Comparison of ENCODE assay signal across 8 cellular contexts in genomic region chr13:46211116-46211515, GRCh38. TPM values are rescaled to one million over a fixed set of nuclear protein-coding genes. Genes with fewer than 3 reads are reported as not detected.
DNase-seq lines count a peak whose midpoint lies in the region; ATAC-seq and TF ChIP-seq lines count a peak whose summit lies in the region.

No MANE protein-coding gene starts in this region.

- no peak for TF ChIP-seq CTCF in LNCaP clone FGC (IDR thresholded peaks at IDR 0.05; ENCODE audit: control insufficient read depth, extremely low read depth, insufficient read depth)
- no peak for TF ChIP-seq CTCF in ovary (IDR thresholded peaks at IDR 0.05)

- DNase-seq in AML-193 (lab: John Stamatoyannopoulos, UW) (peak; percentile 53 to 69), LNCaP clone FGC (ENCODE audit: low read depth) (peak; percentile 13), ovary (no peak), islet precursor cell (no peak), NCI-H226 (no peak)
- DNase-seq in activated CD4-positive, alpha-beta T cell treated with anti-CD3 and anti-CD28 coated beads for 48 hours: peak; percentile 41

- peak; percentile 42 for ATAC-seq in GM19023 (IDR thresholded peaks at IDR 0.05; ENCODE audit: unreplicated experiment)

- 10 to 12% methylated on average over 9 of the region's 9 CpGs for WGBS in esophagus, 2 donors
- WGBS in ovary, 3 donors: 4 to 6% (median 5%) methylated on average over 9 of the region's 9 CpGs

- peak overlapping the region; percentile 60 for H3K4me3 ChIP-seq in LNCaP clone FGC (ENCODE audit: low read depth, low read length)
- H3K4me3 ChIP-seq in esophagus (ENCODE audit: low read depth in 1 of 2, low read length in 2 of 2): peak overlapping the region; percentile 45 to 49
- peak overlapping the region; percentile 36 for H3K4me3 ChIP-seq in ovary

- no peaks in the 10 kb centered on the region for H3K27me3 ChIP-seq in esophagus (ENCODE audit: control insufficient read depth in 1 of 2, insufficient read depth in 2 of 2, low read length in 2 of 2)
- H3K27me3 ChIP-seq in ovary: no peaks in the 10 kb centered on the region

- intact Hi-C loops in ovary (cut with DNase I): no loop called here

- no peak for TF ChIP-seq POLR2A in ovary (IDR thresholded peaks at IDR 0.05)

- H3K4me1 ChIP-seq in esophagus (ENCODE audit: control insufficient read depth in 2 of 2, insufficient read depth in 2 of 2, low read length in 1 of 2): peaks cover 0 to 4% of the 10 kb centered on the region in 2 donors
- H3K4me1 ChIP-seq in ovary (ENCODE audit: insufficient read depth): no peaks in the 10 kb centered on the region

- no peak for TF ChIP-seq EP300 in ovary (IDR thresholded peaks at IDR 0.05)

- no peak overlapping the region for H3K27ac ChIP-seq in esophagus (ENCODE audit: low read depth in 2 of 2, low read length in 1 of 2)
- H3K27ac ChIP-seq in ovary: no peak overlapping the region

- H3K36me3 ChIP-seq in esophagus (ENCODE audit: control insufficient read depth in 2 of 2, insufficient read depth in 2 of 2, low read length in 1 of 2): no peaks in the 10 kb centered on the region
- no peaks in the 10 kb centered on the region for H3K36me3 ChIP-seq in ovary

- H3K9me3 ChIP-seq in esophagus (ENCODE audit: control insufficient read depth in 2 of 2, insufficient read depth in 1 of 2, low read depth in 1 of 2, low read length in 1 of 2) (no peaks in the 10 kb centered on the region), ovary (no peaks in the 10 kb centered on the region)

RNA-seq across cellular contexts. Expression of gene LRRC63, which starts 0.6 kb away (rescaled TPM):
- polyA plus RNA-seq in esophagus: under 1 TPM in 1 of 2 donors, not detected in 1; 0.01 TPM
- total RNA-seq in ovary: under 1 TPM in 4 of 7 donors, not detected in 3; 0.20 to 0.92 (median 0.26) TPM
- under 1 TPM in 1 of 2 donors, not detected in 1; 0.12 TPM for polyA plus RNA-seq in ovary

RNA-seq across cellular contexts. Expression of gene LCP1, which starts 29.1 kb away (rescaled TPM):
- polyA plus RNA-seq in esophagus: 1 to 10 TPM; 3.1 to 7.6 TPM
- total RNA-seq in ovary: 10 to 100 TPM in 6 of 7 donors, 1 to 10 TPM in 1; 7.0 to 53.7 (median 13.8) TPM
- 10 to 100 TPM in 1 of 2 donors, 1 to 10 TPM in 1; 5.7 to 56.9 TPM for polyA plus RNA-seq in ovary

Comparison
In these comparisons a context has a peak if more than half of its experiments do, and no peak if none do; other contexts are left out.
1. DNase-seq: peak in AML-193 (2 of 2), LNCaP clone FGC (single experiment) and activated CD4-positive, alpha-beta T cell treated with anti-CD3 and anti-CD28 coated beads for 48 hours (single experiment); none in ovary (0 of 5), islet precursor cell (single experiment) and NCI-H226 (single experiment).
2. Peak in every context shown above with its lines, with median percentiles within 50 percentile points of each other: H3K4me3 ChIP-seq.